In the genomic region with DNA sequence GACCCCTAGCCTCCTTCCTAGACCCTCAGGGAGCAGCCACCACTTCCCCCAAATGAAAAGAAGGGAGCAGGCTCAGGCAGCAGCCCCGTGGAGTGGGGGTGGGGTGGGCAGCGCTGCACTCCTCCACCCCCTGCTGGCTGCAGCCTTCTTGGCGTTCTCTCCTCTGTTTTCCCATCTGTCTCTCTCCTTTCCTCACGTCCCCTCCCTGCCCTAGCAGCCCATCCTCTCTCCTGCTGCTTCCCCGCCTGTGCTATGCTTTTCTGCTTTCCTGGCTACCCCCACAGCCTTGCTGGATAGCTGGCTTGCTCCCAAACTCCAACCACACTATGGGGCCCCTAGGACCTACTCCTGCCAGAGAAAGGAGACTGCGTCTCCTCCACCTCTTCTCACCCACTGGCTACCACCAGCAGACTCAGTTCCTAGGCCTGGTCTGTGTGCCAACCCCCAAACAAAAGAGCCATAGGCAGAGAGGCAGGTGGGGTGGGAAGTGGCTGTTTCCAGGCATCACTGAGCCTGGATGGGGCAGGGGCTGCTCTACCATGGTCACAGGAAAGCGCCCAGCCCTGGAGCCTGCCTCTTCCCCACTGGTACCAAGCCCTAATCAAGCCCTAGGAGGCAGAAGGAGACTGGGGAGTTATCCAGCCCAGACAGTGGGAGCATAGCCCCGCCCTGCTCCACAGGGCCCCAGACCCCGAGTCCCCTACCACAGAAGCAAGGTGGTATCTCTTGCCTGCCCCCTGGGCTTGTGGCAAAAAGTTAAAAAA, we compare ENCODE assay signal across 6 cellular contexts. TPM values are rescaled to one million over a fixed set of nuclear protein-coding genes. Genes with fewer than 3 reads are reported as not detected.
DNase-seq lines count a peak whose midpoint lies in the region; ATAC-seq and TF ChIP-seq lines count a peak whose summit lies in the region.

No MANE protein-coding gene starts in this region.

- H3K4me3 ChIP-seq in cardiac muscle cell (no peak overlapping the region), right atrium auricular region (no peak overlapping the region), cardiac fibroblast (replicated peaks in 1 of 2; ENCODE audit: low read depth in 2 of 2, low read length in 2 of 2) (no peak overlapping the region), upper lobe of right lung (no peak overlapping the region)

- ATAC-seq in upper lobe of right lung = no peak
- no peak for ATAC-seq in GM19467 (IDR thresholded peaks at IDR 0.05; ENCODE audit: unreplicated experiment)

- DNase-seq in cardiac muscle cell (ENCODE audit: low read depth in 1 of 2, low spot score in 1 of 2) (peak; percentile 56 to 87), right atrium auricular region (ENCODE audit: low spot score) (no peak), cardiac fibroblast (ENCODE audit: low read depth in 2 of 2) (peak in 1 of 2 donors; percentile 85), upper lobe of right lung (no peak)
- DNase-seq in T-helper 2 cell treated with Interferon-gamma antibody and Interleukin-4, amounts not matched to agents 5 μg/mL and 100 μg/mL, for 36 hours (ENCODE audit: low spot score) = no peak

- no peaks in the 10 kb centered on the region for H3K36me3 ChIP-seq in cardiac muscle cell
- H3K36me3 ChIP-seq in right atrium auricular region = no peaks in the 10 kb centered on the region
- H3K36me3 ChIP-seq in upper lobe of right lung = no peaks in the 10 kb centered on the region

- no peaks in the 10 kb centered on the region for H3K36me3 Mint-ChIP-seq in T-helper 2 cell treated with Interferon-gamma antibody and Interleukin-4, amounts not matched to agents 5 μg/mL and 100 μg/mL, for 36 hours (ENCODE audit: low read depth)

- TF ChIP-seq CTCF in cardiac muscle cell (IDR thresholded peaks at IDR 0.05; ENCODE audit: low read depth, low read length) (peak; percentile 76), right atrium auricular region (IDR thresholded peaks at IDR 0.05) (peak in 1 of 2 donors; percentile 54), cardiac fibroblast (IDR thresholded peaks at IDR 0.05; ENCODE audit: low read depth, low read length) (peak; percentile 77), upper lobe of right lung (IDR thresholded peaks at IDR 0.05) (peak; percentile 20)

- H3K27ac ChIP-seq in cardiac muscle cell (no peak overlapping the region), right atrium auricular region (no peak overlapping the region), upper lobe of right lung (no peak overlapping the region)

- H3K27ac Mint-ChIP-seq in T-helper 2 cell treated with Interferon-gamma antibody and Interleukin-4, amounts not matched to agents 5 μg/mL and 100 μg/mL, for 36 hours = no peak overlapping the region

- H3K27me3 ChIP-seq in cardiac muscle cell = peaks cover 2% of the 10 kb centered on the region
- H3K27me3 ChIP-seq in right atrium auricular region = no peaks in the 10 kb centered on the region
- H3K27me3 ChIP-seq in upper lobe of right lung = no peaks in the 10 kb centered on the region

- H3K4me1 ChIP-seq in cardiac muscle cell (ENCODE audit: low read depth) = peaks cover 4% of the 10 kb centered on the region
- H3K4me1 ChIP-seq in right atrium auricular region = peaks cover 0 to 15% of the 10 kb centered on the region in 2 donors
- peaks cover 18% of the 10 kb centered on the region for H3K4me1 ChIP-seq in upper lobe of right lung

- peaks cover 29% of the 10 kb centered on the region for H3K27me3 Mint-ChIP-seq in T-helper 2 cell treated with Interferon-gamma antibody and Interleukin-4, amounts not matched to agents 5 μg/mL and 100 μg/mL, for 36 hours (ENCODE audit: low read depth)

- no peaks in the 10 kb centered on the region for H3K9me3 Mint-ChIP-seq in T-helper 2 cell treated with Interferon-gamma antibody and Interleukin-4, amounts not matched to agents 5 μg/mL and 100 μg/mL, for 36 hours

- peaks cover 5% of the 10 kb centered on the region for H3K4me1 Mint-ChIP-seq in T-helper 2 cell treated with Interferon-gamma antibody and Interleukin-4, amounts not matched to agents 5 μg/mL and 100 μg/mL, for 36 hours (ENCODE audit: low read depth)

- intact Hi-C loops in upper lobe of right lung (cut with DNase I) = no loop called here

- no peak overlapping the region for H3K4me3 Mint-ChIP-seq in T-helper 2 cell treated with Interferon-gamma antibody and Interleukin-4, amounts not matched to agents 5 μg/mL and 100 μg/mL, for 36 hours

- H3K9me3 ChIP-seq in cardiac muscle cell (ENCODE audit: low read depth) = no peaks in the 10 kb centered on the region
- no peaks in the 10 kb centered on the region for H3K9me3 ChIP-seq in right atrium auricular region
- H3K9me3 ChIP-seq in upper lobe of right lung = no peaks in the 10 kb centered on the region

RNA-seq across cellular contexts. Expression of gene DISP2, which starts 3.4 kb away (rescaled TPM):
- 0.15 and 0.21 TPM in 2 replicates for total RNA-seq in cardiac muscle cell
- 0.05 TPM in 1 of 2 replicates, not detected in the other for polyA plus RNA-seq in cardiac muscle cell
- total RNA-seq in right atrium auricular region = under 1 TPM; 0.11 to 0.20 TPM
- 6.5 TPM for total RNA-seq in upper lobe of right lung

RNA-seq across cellular contexts. Expression of gene PHGR1, which starts 3.8 kb away (rescaled TPM):
- total RNA-seq in cardiac muscle cell = not detected in 2 replicates
- not detected in 2 replicates for polyA plus RNA-seq in cardiac muscle cell
- total RNA-seq in right atrium auricular region = not detected
- not detected for total RNA-seq in upper lobe of right lung

RNA-seq across cellular contexts. Expression of gene CCDC9B, which starts 13.9 kb away (rescaled TPM):
- 8.2 and 9.6 TPM in 2 replicates for total RNA-seq in cardiac muscle cell
- 12.5 and 14.6 TPM in 2 replicates for polyA plus RNA-seq in cardiac muscle cell
- total RNA-seq in right atrium auricular region = 10 to 100 TPM; 31.8 to 32.2 TPM
- 72.5 TPM for total RNA-seq in upper lobe of right lung

RNA-seq across cellular contexts. Expression of gene KNSTRN, which starts 27.9 kb away (rescaled TPM):
- total RNA-seq in cardiac muscle cell (25.6 and 84.3 TPM in 2 replicates), right atrium auricular region (10 to 100 TPM in 1 of 2 donors, 1 to 10 TPM in 1; 8.4 to 12.9 TPM), upper lobe of right lung (18.1 TPM)
- 23.0 and 76.5 TPM in 2 replicates for polyA plus RNA-seq in cardiac muscle cell

RNA-seq across cellular contexts. Expression of gene INAFM2, which starts 31.1 kb away (rescaled TPM):
- total RNA-seq in cardiac muscle cell (133 and 217 TPM in 2 replicates), right atrium auricular region (10 to 100 TPM; 45.5 to 48.9 TPM), upper lobe of right lung (39.5 TPM)
- polyA plus RNA-seq in cardiac muscle cell = 186 and 330 TPM in 2 replicates

Comparison
In these comparisons a context has a peak if more than half of its experiments do, and no peak if none do; other contexts are left out.
1. DNase-seq: peak in cardiac muscle cell (2 of 2); none in right atrium auricular region (single experiment), upper lobe of right lung (single experiment) and T-helper 2 cell treated with Interferon-gamma antibody and Interleukin-4, amounts not matched to agents 5 μg/mL and 100 μg/mL, for 36 hours (single experiment).